In genomic region chr16:637081-638018, GRCh38 we compare ENCODE assay signal across 8 cellular contexts. TPM values are rescaled to one million over a fixed set of nuclear protein-coding genes. Genes with fewer than 3 reads are reported as not detected.
A peak's percentile ranks its signal among the peaks of the same experiment; 100 is the strongest.
DNase-seq lines count a peak whose midpoint lies in the region; ATAC-seq, FAIRE-seq and TF ChIP-seq lines count a peak whose summit lies in the region.

No MANE protein-coding gene starts in this region.

- H4K20me1 ChIP-seq in BLaER1 treated with 17β-estradiol and CSF1 and Interleukin-3, amounts not matched to agents 10 nM and 100 nM = peaks cover 0 to 36% (median 27%) of the 10 kb centered on the region in 11 experiments; a peak in 19 of 22 replicates
- no peaks in the 10 kb centered on the region for H4K20me1 ChIP-seq in K562 (replicated peaks; ENCODE audit: control insufficient read depth, insufficient read depth, low read length)

- H3K27ac ChIP-seq in BLaER1 treated with 17β-estradiol and CSF1 and Interleukin-3, amounts not matched to agents 10 nM and 100 nM = peak overlapping the region in 10 of 11 experiments; percentile 19 to 91 (median 86); a peak in 19 of 22 replicates
- H3K27ac ChIP-seq in K562 (ENCODE audit: extremely low read depth, low read depth, low read length) = peak overlapping the region; percentile 93

- TF ChIP-seq POLR2A in K562 (conservative IDR thresholded peaks at IDR 0.05) = no peak

- peak; percentile 58; the same call in 2 of the 3 replicates for ATAC-seq in K562
- no peak for ATAC-seq in HG02642 (IDR thresholded peaks at IDR 0.05; ENCODE audit: poor library complexity, unreplicated experiment)

- peaks cover 49 to 59% (median 56%) of the 10 kb centered on the region in 10 experiments for H3K4me1 ChIP-seq in BLaER1 treated with 17β-estradiol and CSF1 and Interleukin-3, amounts not matched to agents 10 nM and 100 nM
- peaks cover 14 to 87% of the 10 kb centered on the region in 2 experiments; a peak in 4 of 5 replicates for H3K4me1 ChIP-seq in K562 (replicated peaks in 1 of 2; ENCODE audit: control insufficient read depth in 2 of 2, insufficient read depth in 2 of 2, low read length in 2 of 2)
- H3K4me1 ChIP-seq in iPS-15b (ENCODE audit: control insufficient read depth, insufficient read depth, low read length) = peaks cover 5% of the 10 kb centered on the region
- H3K4me1 ChIP-seq in skeletal muscle satellite cell (ENCODE audit: control insufficient read depth, insufficient read depth, low read length) = peaks cover 20% of the 10 kb centered on the region

- TF ChIP-seq CTCF in HFF-Myc (IDR thresholded peaks at IDR 0.05; ENCODE audit: low read depth, low read length, missing control alignments) (no peak), K562 (IDR thresholded peaks at IDR 0.05 in 2 of 3, conservative IDR thresholded peaks at IDR 0.05 in 1 of 3; ENCODE audit: insufficient read depth in 2 of 3, low read depth in 1 of 3, low read length in 3 of 3) (no peak)

- H3K4me2 ChIP-seq in BLaER1 treated with 17β-estradiol and CSF1 and Interleukin-3, amounts not matched to agents 10 nM and 100 nM = peak overlapping the region; percentile 86 to 98 (median 96)
- peak overlapping the region; percentile 92 for H3K4me2 ChIP-seq in K562 (ENCODE audit: insufficient read depth, low read length)
- H3K4me2 ChIP-seq in skeletal muscle satellite cell (ENCODE audit: low read length) = peak overlapping the region; percentile 100

- peak; percentile 80 for FAIRE-seq in K562 (lab: Jason Lieb, UNC)

- no TSS peak for BruUV-seq in K562 (replicated peaks; lab: Mats Ljungman, UMichigan)

- DNase-seq in HFF-Myc (ENCODE audit: extremely low read depth, low read depth) = no peak
- DNase-seq in T-helper 22 cell (ENCODE audit: low read depth) = peak; percentile 80
- DNase-seq in K562 (ENCODE audit: extremely low read depth in 1 of 4, low spot score in 3 of 4) = peak; percentile 89 to 100 (median 97)
- no peak for DNase-seq in GF-D8 (lab: John Stamatoyannopoulos, UW)

- H3K27me3 ChIP-seq in BLaER1 treated with 17β-estradiol and CSF1 and Interleukin-3, amounts not matched to agents 10 nM and 100 nM = no peaks in the 10 kb centered on the region
- no peaks in the 10 kb centered on the region for H3K27me3 ChIP-seq in K562 (ENCODE audit: control insufficient read depth in 2 of 2, insufficient read depth in 2 of 2, low read length in 2 of 2)
- H3K27me3 ChIP-seq in iPS-15b (ENCODE audit: control insufficient read depth, insufficient read depth, low read length) = no peaks in the 10 kb centered on the region
- H3K27me3 ChIP-seq in skeletal muscle satellite cell (ENCODE audit: control insufficient read depth, insufficient read depth, low read length) = no peaks in the 10 kb centered on the region

- no peak for TF ChIP-seq RAD21 in K562 (CRISPR knock-in tag; conservative IDR thresholded peaks at IDR 0.05 in 1 of 2, IDR thresholded peaks at IDR 0.05 in 1 of 2)

- H3K9me3 ChIP-seq in BLaER1 treated with 17β-estradiol and CSF1 and Interleukin-3, amounts not matched to agents 10 nM and 100 nM (replicated peaks in 1 of 11) = no peaks in the 10 kb centered on the region
- H3K9me3 ChIP-seq in K562 (replicated peaks; ENCODE audit: control insufficient read depth, insufficient read depth, low read depth, low read length) (no peaks in the 10 kb centered on the region), iPS-15b (ENCODE audit: control insufficient read depth, insufficient read depth, low read length) (no peaks in the 10 kb centered on the region), skeletal muscle satellite cell (replicated peaks; ENCODE audit: low read length) (no peaks in the 10 kb centered on the region)

- 15% methylated on average over 28 of the region's 53 CpGs for WGBS in K562 (ENCODE audit: insufficient coverage, low coverage, missing lambda C conversion rate)

- peaks cover 15 to 26% (median 23%) of the 10 kb centered on the region in 11 experiments; a peak in 21 of 22 replicates for H3K36me3 ChIP-seq in BLaER1 treated with 17β-estradiol and CSF1 and Interleukin-3, amounts not matched to agents 10 nM and 100 nM
- H3K36me3 ChIP-seq in K562 (ENCODE audit: control insufficient read depth, insufficient read depth, low read length) (peaks cover 25% of the 10 kb centered on the region; the same call in 1 of the 3 replicates), iPS-15b (ENCODE audit: control insufficient read depth, insufficient read depth, low read length) (peaks cover 12% of the 10 kb centered on the region), skeletal muscle satellite cell (ENCODE audit: insufficient read depth, low read length) (peaks cover 8% of the 10 kb centered on the region)

- H3K4me3 ChIP-seq in BLaER1 treated with 17β-estradiol and CSF1 and Interleukin-3, amounts not matched to agents 10 nM and 100 nM = peak overlapping the region; percentile 85 to 98 (median 93)
- H3K4me3 ChIP-seq in HFF-Myc (replicated peaks; ENCODE audit: low read depth, low read length) (peak overlapping the region; percentile 87), K562 (peak overlapping the region; percentile 87), iPS-15b (ENCODE audit: low read depth, low read length) (peak overlapping the region; percentile 91), skeletal muscle satellite cell (ENCODE audit: low read length) (peak overlapping the region; percentile 90)

- peak overlapping the region; percentile 82 to 96 (median 91); a peak in 20 of 22 replicates for H3K9ac ChIP-seq in BLaER1 treated with 17β-estradiol and CSF1 and Interleukin-3, amounts not matched to agents 10 nM and 100 nM
- H3K9ac ChIP-seq in K562 (ENCODE audit: insufficient read depth in 1 of 2, low read depth in 2 of 2, low read length in 2 of 2) (peak overlapping the region; percentile 87 to 99), iPS-15b (ENCODE audit: low read depth, low read length) (no peak overlapping the region), skeletal muscle satellite cell (ENCODE audit: low read depth, low read length) (peak overlapping the region; percentile 80)

- H2AFZ ChIP-seq in K562 (ENCODE audit: low read depth, low read length) = peak overlapping the region; percentile 97

- H3K79me2 ChIP-seq in K562 (ENCODE audit: control insufficient read depth, insufficient read depth, low read length) = peaks cover 38% of the 10 kb centered on the region

- intact Hi-C loops in K562 (cut with micrococcal nuclease) = loop anchor here (2.0 to 5.0 kb wide), 2 partner anchors 15 to 40 kb away; partner anchors contain the start of gene RHBDL1

- POLR2A ChIA-PET in K562 (lab: Yijun Ruan, JAX) = interaction anchor here (0.7 to 2.2 kb wide), 5 partner anchors 13 to 634 kb away, joined by 3 to 8 read pairs (median 5); no protein-coding TSS in a partner anchor

- no peaks in the 10 kb centered on the region for H3K9me1 ChIP-seq in K562 (ENCODE audit: control insufficient read depth, insufficient read depth, low read length)

- TF ChIP-seq EP300 in K562 (IDR thresholded peaks at IDR 0.05; ENCODE audit: low read length) = no peak

- CTCF ChIA-PET in K562 (lab: Yijun Ruan, JAX; ENCODE audit: low intra/inter-chr PET ratio) = no interaction called here

- in situ Hi-C loops in K562 (cut with MboI) = no loop called here

RNA-seq across cellular contexts. Expression of gene METTL26, which starts 1.2 kb away (rescaled TPM):
- total RNA-seq in K562 (2011; cell fraction: chromatin; rRNA removed; ENCODE audit: low replicate concordance) = 30.5 and 94.1 TPM in 2 replicates
- total RNA-seq in K562 (2011; cell fraction: nucleolus; rRNA removed) = 171 and 175 TPM in 2 replicates
- 71.2 and 82.5 TPM in 2 replicates for total RNA-seq in K562 (2011; cell fraction: nucleoplasm; rRNA removed)
- total RNA-seq in K562 (2014; rRNA removed) = 198 and 279 TPM in 2 replicates
- total RNA-seq in K562 (2014; rRNA removed; fragmentation: Illumina TruSeq; extraction: Trizol) = 22.9 and 36.2 TPM in 2 replicates
- total RNA-seq in K562 (2015; rRNA removed; fragmentation: Illumina TruSeq; extraction: Trizol) = 75.4 and 76.5 TPM in 2 replicates
- total RNA-seq in K562 (2021) = 177 and 184 TPM in 2 replicates
- 105 and 115 TPM in 2 replicates for polyA plus RNA-seq in K562 (2011; rRNA removed)
- polyA plus RNA-seq in K562 (2011; cell fraction: cytosol; rRNA removed) = 139 and 392 TPM in 2 replicates
- 292 and 379 TPM in 2 replicates for polyA plus RNA-seq in K562 (2011; cell fraction: nucleus; rRNA removed)
- polyA plus RNA-seq in K562 (2012) = 145 and 152 TPM in 2 replicates
- 80.9 and 91.6 TPM in 2 replicates for polyA plus RNA-seq in K562 (2014; fragmentation: Illumina TruSeq; extraction: Trizol)
- polyA plus RNA-seq in K562 (2014; fragmentation: Nextera tagmentation; extraction: Ambion mirVana) = 10 to 100 TPM in 1 of 2 experiments, 1 to 10 TPM in 1; 7.3 to 11.6 TPM
- polyA plus RNA-seq in K562 (2014; rRNA removed) = 262 and 265 TPM in 2 replicates
- polyA minus RNA-seq in K562 (2011; rRNA and poly(A)+ RNA removed) = 8.4 and 17.6 TPM in 2 replicates
- polyA minus RNA-seq in K562 (2011; cell fraction: cytosol; rRNA and poly(A)+ RNA removed) = 56.4 and 65.7 TPM in 2 replicates
- polyA minus RNA-seq in K562 (2011; cell fraction: nucleus; rRNA and poly(A)+ RNA removed) = 80.4 and 108 TPM in 2 replicates
- total RNA-seq in skeletal muscle satellite cell (2012; rRNA removed) = 136 and 158 TPM in 2 replicates

RNA-seq across cellular contexts. Expression of gene MCRIP2, which starts 4.3 kb away (rescaled TPM):
- total RNA-seq in K562 (2011; cell fraction: chromatin; rRNA removed; ENCODE audit: low replicate concordance) = 33.6 and 106 TPM in 2 replicates
- 86.7 and 90.7 TPM in 2 replicates for total RNA-seq in K562 (2011; cell fraction: nucleolus; rRNA removed)
- total RNA-seq in K562 (2011; cell fraction: nucleoplasm; rRNA removed) = 54.1 and 55.3 TPM in 2 replicates
- total RNA-seq in K562 (2014; rRNA removed) = 120 and 148 TPM in 2 replicates
- total RNA-seq in K562 (2014; rRNA removed; fragmentation: Illumina TruSeq; extraction: Trizol) = 3.4 and 6.3 TPM in 2 replicates
- 55.8 and 56.1 TPM in 2 replicates for total RNA-seq in K562 (2015; rRNA removed; fragmentation: Illumina TruSeq; extraction: Trizol)
- 110 and 124 TPM in 2 replicates for total RNA-seq in K562 (2021)
- 35.2 and 47.4 TPM in 2 replicates for polyA plus RNA-seq in K562 (2011; rRNA removed)
- 70.6 and 207 TPM in 2 replicates for polyA plus RNA-seq in K562 (2011; cell fraction: cytosol; rRNA removed)
- polyA plus RNA-seq in K562 (2011; cell fraction: nucleus; rRNA removed) = 72.7 and 125 TPM in 2 replicates
- 63.1 and 76.1 TPM in 2 replicates for polyA plus RNA-seq in K562 (2012)
- 12.8 and 40.4 TPM in 2 replicates for polyA plus RNA-seq in K562 (2014; fragmentation: Illumina TruSeq; extraction: Trizol)
- 1 to 10 TPM in 1 of 2 experiments, under 1 TPM in 1; 0.80 to 3.5 TPM for polyA plus RNA-seq in K562 (2014; fragmentation: Nextera tagmentation; extraction: Ambion mirVana)
- 111 and 123 TPM in 2 replicates for polyA plus RNA-seq in K562 (2014; rRNA removed)
- 5.2 and 5.6 TPM in 2 replicates for polyA minus RNA-seq in K562 (2011; rRNA and poly(A)+ RNA removed)
- polyA minus RNA-seq in K562 (2011; cell fraction: cytosol; rRNA and poly(A)+ RNA removed) = 19.4 and 28.1 TPM in 2 replicates
- 21.5 and 23.7 TPM in 2 replicates for polyA minus RNA-seq in K562 (2011; cell fraction: nucleus; rRNA and poly(A)+ RNA removed)
- total RNA-seq in skeletal muscle satellite cell (2012; rRNA removed) = 24.3 and 24.7 TPM in 2 replicates

RNA-seq across cellular contexts. Expression of gene WFIKKN1, which starts 6.6 kb away (rescaled TPM):
- 0.83 and 4.1 TPM in 2 replicates for total RNA-seq in K562 (2011; cell fraction: chromatin; rRNA removed; ENCODE audit: low replicate concordance)
- total RNA-seq in K562 (2011; cell fraction: nucleolus; rRNA removed) = 3.3 and 3.8 TPM in 2 replicates
- 1.8 and 2.3 TPM in 2 replicates for total RNA-seq in K562 (2011; cell fraction: nucleoplasm; rRNA removed)
- 0.50 and 0.57 TPM in 2 replicates for total RNA-seq in K562 (2014; rRNA removed)
- not detected in 2 replicates for total RNA-seq in K562 (2014; rRNA removed; fragmentation: Illumina TruSeq; extraction: Trizol)
- total RNA-seq in K562 (2015; rRNA removed; fragmentation: Illumina TruSeq; extraction: Trizol) = 0.11 and 0.14 TPM in 2 replicates
- 0.85 and 1.1 TPM in 2 replicates for total RNA-seq in K562 (2021)
- 0.18 and 0.22 TPM in 2 replicates for polyA plus RNA-seq in K562 (2011; rRNA removed)
- polyA plus RNA-seq in K562 (2011; cell fraction: cytosol; rRNA removed) = 0.29 and 2.5 TPM in 2 replicates
- polyA plus RNA-seq in K562 (2011; cell fraction: nucleus; rRNA removed) = 0.56 and 2.4 TPM in 2 replicates
- polyA plus RNA-seq in K562 (2012) = 0.61 and 1.5 TPM in 2 replicates
- polyA plus RNA-seq in K562 (2014; fragmentation: Illumina TruSeq; extraction: Trizol) = 0.14 TPM in 1 of 2 replicates, not detected in the other
- polyA plus RNA-seq in K562 (2014; fragmentation: Nextera tagmentation; extraction: Ambion mirVana) = not detected
- 0.30 and 0.54 TPM in 2 replicates for polyA plus RNA-seq in K562 (2014; rRNA removed)
- polyA minus RNA-seq in K562 (2011; rRNA and poly(A)+ RNA removed) = 0.12 and 0.14 TPM in 2 replicates
- polyA minus RNA-seq in K562 (2011; cell fraction: cytosol; rRNA and poly(A)+ RNA removed) = 0.73 and 1.1 TPM in 2 replicates
- polyA minus RNA-seq in K562 (2011; cell fraction: nucleus; rRNA and poly(A)+ RNA removed) = 0.44 and 0.81 TPM in 2 replicates
- total RNA-seq in skeletal muscle satellite cell (2012; rRNA removed) = under 0.01 and 0.25 TPM in 2 replicates

RNA-seq across cellular contexts. Expression of gene WDR90, which starts 11.8 kb away (rescaled TPM):
- 25.8 and 70.2 TPM in 2 replicates for total RNA-seq in K562 (2011; cell fraction: chromatin; rRNA removed; ENCODE audit: low replicate concordance)
- total RNA-seq in K562 (2011; cell fraction: nucleolus; rRNA removed) = 50.4 and 60.9 TPM in 2 replicates
- total RNA-seq in K562 (2011; cell fraction: nucleoplasm; rRNA removed) = 29.8 and 30.4 TPM in 2 replicates
- total RNA-seq in K562 (2014; rRNA removed) = 4.9 and 6.5 TPM in 2 replicates
- 0.80 and 1.3 TPM in 2 replicates for total RNA-seq in K562 (2014; rRNA removed; fragmentation: Illumina TruSeq; extraction: Trizol)
- 3.0 and 3.3 TPM in 2 replicates for total RNA-seq in K562 (2015; rRNA removed; fragmentation: Illumina TruSeq; extraction: Trizol)
- total RNA-seq in K562 (2021) = 10.0 and 12.6 TPM in 2 replicates
- polyA plus RNA-seq in K562 (2011; rRNA removed) = 5.7 and 9.4 TPM in 2 replicates
- polyA plus RNA-seq in K562 (2011; cell fraction: cytosol; rRNA removed) = 3.8 and 9.9 TPM in 2 replicates
- 72.9 and 107 TPM in 2 replicates for polyA plus RNA-seq in K562 (2011; cell fraction: nucleus; rRNA removed)
- polyA plus RNA-seq in K562 (2012) = 6.3 and 9.5 TPM in 2 replicates
- 1.4 and 4.3 TPM in 2 replicates for polyA plus RNA-seq in K562 (2014; fragmentation: Illumina TruSeq; extraction: Trizol)
- polyA plus RNA-seq in K562 (2014; fragmentation: Nextera tagmentation; extraction: Ambion mirVana) = under 1 TPM; 0.44 to 0.46 TPM
- polyA plus RNA-seq in K562 (2014; rRNA removed) = 8.1 and 10.6 TPM in 2 replicates
- polyA minus RNA-seq in K562 (2011; rRNA and poly(A)+ RNA removed) = 1.0 and 1.4 TPM in 2 replicates
- 2.6 and 4.5 TPM in 2 replicates for polyA minus RNA-seq in K562 (2011; cell fraction: cytosol; rRNA and poly(A)+ RNA removed)
- 20.9 and 23.9 TPM in 2 replicates for polyA minus RNA-seq in K562 (2011; cell fraction: nucleus; rRNA and poly(A)+ RNA removed)
- total RNA-seq in skeletal muscle satellite cell (2012; rRNA removed) = 12.4 and 19.9 TPM in 2 replicates

RNA-seq across cellular contexts. Expression of gene RHOT2, which starts 30.6 kb away (rescaled TPM):
- 214 and 929 TPM in 2 replicates for total RNA-seq in K562 (2011; cell fraction: chromatin; rRNA removed; ENCODE audit: low replicate concordance)
- 1,026 and 1,077 TPM in 2 replicates for total RNA-seq in K562 (2011; cell fraction: nucleolus; rRNA removed)
- 329 and 385 TPM in 2 replicates for total RNA-seq in K562 (2011; cell fraction: nucleoplasm; rRNA removed)
- total RNA-seq in K562 (2014; rRNA removed) (116 and 158 TPM in 2 replicates), K562 (2014; rRNA removed; fragmentation: Illumina TruSeq; extraction: Trizol) (18.6 and 26.7 TPM in 2 replicates), K562 (2015; rRNA removed; fragmentation: Illumina TruSeq; extraction: Trizol) (83.6 and 87.9 TPM in 2 replicates), K562 (2021) (267 TPM in 2 replicates)
- polyA plus RNA-seq in K562 (2011; rRNA removed) (118 and 173 TPM in 2 replicates), K562 (2014; fragmentation: Illumina TruSeq; extraction: Trizol) (112 and 139 TPM in 2 replicates), K562 (2014; fragmentation: Nextera tagmentation; extraction: Ambion mirVana) (1 to 10 TPM; 5.0 to 6.8 TPM), K562 (2014; rRNA removed) (373 and 378 TPM in 2 replicates)
- polyA plus RNA-seq in K562 (2011; cell fraction: cytosol; rRNA removed) = 121 and 296 TPM in 2 replicates
- polyA plus RNA-seq in K562 (2011; cell fraction: nucleus; rRNA removed) = 1,454 and 2,407 TPM in 2 replicates
- polyA plus RNA-seq in K562 (2012) = 192 and 214 TPM in 2 replicates
- polyA minus RNA-seq in K562 (2011; rRNA and poly(A)+ RNA removed) = 14.4 and 20.6 TPM in 2 replicates
- polyA minus RNA-seq in K562 (2011; cell fraction: cytosol; rRNA and poly(A)+ RNA removed) = 48.0 and 67.2 TPM in 2 replicates
- 214 and 219 TPM in 2 replicates for polyA minus RNA-seq in K562 (2011; cell fraction: nucleus; rRNA and poly(A)+ RNA removed)
- 45.4 and 53.1 TPM in 2 replicates for total RNA-seq in skeletal muscle satellite cell (2012; rRNA removed)

Comparison
In these comparisons a context has a peak if more than half of its experiments do, and no peak if none do; other contexts are left out.
1. DNase-seq: peak in T-helper 22 cell (single experiment) and K562 (4 of 4); none in HFF-Myc (single experiment) and GF-D8 (single experiment).
2. Peak in every context shown above with its lines, with median percentiles within 50 percentile points of each other: H3K4me2 ChIP-seq and H3K4me3 ChIP-seq.